ENCODE assay signal across 12 cellular contexts in genomic region chr3:50599716-50600118, GRCh38. TPM values are rescaled to one million over a fixed set of nuclear protein-coding genes. Genes with fewer than 3 reads are reported as not detected.
A peak's percentile ranks its signal among the peaks of the same experiment; 100 is the strongest.
DNase-seq lines count a peak whose midpoint lies in the region; ATAC-seq and TF ChIP-seq lines count a peak whose summit lies in the region.
"Had no signal": no experiment of that assay in that cellular context is flagged by ENCODE, and none has a peak within 500 bp of the region (broad histone marks: within the 10 kb centered on the region; RNA-seq: fewer than 3 reads in every experiment).

No MANE protein-coding gene starts in this region.

- H3F3A ChIP-seq in PC-3 (ENCODE audit: low read length, unreplicated experiment), result no peaks in the 10 kb centered on the region

- no peak overlapping the region for H3K23ac ChIP-seq in neuronal stem cell (ENCODE audit: low read depth, low read length, poor library complexity)

- DNase-seq in AG10803 (ENCODE audit: low read depth), result peak; percentile 15
- no peak for DNase-seq in HL-60 (ENCODE audit: low read depth in 1 of 2, low spot score in 1 of 2)
- no peak for DNase-seq in neuronal stem cell (ENCODE audit: low spot score)
- DNase-seq in PC-3, result no peak
- no peak for DNase-seq in A172 (ENCODE audit: low spot score)
- DNase-seq: activated B cell treated with CpG ODN at 0.5 μM for 24 hours, NCI-H2107, Peyer's patch had no signal

- H3K79me1 ChIP-seq in neuronal stem cell (ENCODE audit: low read depth, low read length), result peaks cover 2% of the 10 kb centered on the region

- H3K9ac ChIP-seq in duodenal mucosa (ENCODE audit: low read depth in 1 of 2, low read length in 2 of 2) (peak overlapping the region in 1 of 2 donors; percentile 27), neuronal stem cell (ENCODE audit: low read depth, low read length, poor library complexity) (no peak overlapping the region), PC-3 (ENCODE audit: low read length) (no peak overlapping the region)

- H3K9me3 ChIP-seq in duodenal mucosa (ENCODE audit: control insufficient read depth in 1 of 2, low read length in 2 of 2) (no peaks in the 10 kb centered on the region), neuronal stem cell (replicated peaks in 1 of 2; ENCODE audit: control insufficient read depth in 2 of 2, insufficient read depth in 1 of 2, low read depth in 1 of 2, low read length in 2 of 2) (no peaks in the 10 kb centered on the region), PC-3 (ENCODE audit: low read length) (no peaks in the 10 kb centered on the region)
- H3K9me3 ChIP-seq: Peyer's patch, prostate gland had no signal

- H2BK15ac ChIP-seq in neuronal stem cell (ENCODE audit: low read length), result peak overlapping the region; percentile 34

- no peak overlapping the region for H3K4me2 ChIP-seq in neuronal stem cell (ENCODE audit: insufficient read depth, low read length, poor library complexity, severe bottlenecking)
- no peak overlapping the region for H3K4me2 ChIP-seq in PC-3 (ENCODE audit: low read length)

- CTCF ChIA-PET in PC-3 (lab: Charles Lee), result no interaction called here

- H3K4me3 ChIP-seq in AG10803 (ENCODE audit: low read length) (no peak overlapping the region), HL-60 (replicated peaks; ENCODE audit: insufficient read depth, low read length) (no peak overlapping the region), duodenal mucosa (ENCODE audit: low read depth in 1 of 2, low read length in 2 of 2) (no peak overlapping the region), neuronal stem cell (ENCODE audit: low read length in 2 of 2) (no peak overlapping the region), PC-3 (ENCODE audit: low read length) (no peak overlapping the region)
- H3K4me3 ChIP-seq: Peyer's patch, prostate gland had no signal

- H3K4me1 ChIP-seq in duodenal mucosa (ENCODE audit: control insufficient read depth in 1 of 2, insufficient read depth in 2 of 2, low read length in 2 of 2), result peaks cover 47 to 51% of the 10 kb centered on the region in 2 donors
- peaks cover 8 to 15% of the 10 kb centered on the region in 2 donors for H3K4me1 ChIP-seq in neuronal stem cell (ENCODE audit: control insufficient read depth in 2 of 2, insufficient read depth in 1 of 2, low read depth in 1 of 2, low read length in 2 of 2)
- H3K4me1 ChIP-seq in PC-3 (ENCODE audit: insufficient read depth, low read length), result peaks cover 27% of the 10 kb centered on the region

- WGBS in neuronal stem cell (ENCODE audit: extremely low coverage in 2 of 2, insufficient read length in 2 of 2, insufficient replicate concordance in 1 of 2), 2 donors, result no CpG with 5 or more reads among the region's 1 CpG

- no peak for TF ChIP-seq CTCF in AG10803 (conservative IDR thresholded peaks at IDR 0.05; ENCODE audit: low read length)
- TF ChIP-seq CTCF in HL-60 (IDR thresholded peaks at IDR 0.05; ENCODE audit: insufficient read depth, low read length), result no peak
- TF ChIP-seq CTCF in PC-3 (conservative IDR thresholded peaks at IDR 0.05; ENCODE audit: low read depth, low read length), result no peak

- H2AK5ac ChIP-seq in neuronal stem cell (ENCODE audit: low read depth, low read length), result peak overlapping the region; percentile 65

- POLR2A ChIA-PET in PC-3 (lab: Charles Lee; ENCODE audit: unreplicated experiment), result no interaction called here

- H4K20me1 ChIP-seq in PC-3 (ENCODE audit: low read length), result no peaks in the 10 kb centered on the region

- intact Hi-C loops in PC-3 (cut with micrococcal nuclease), result no loop called here

- H3K27ac ChIP-seq in HL-60 (replicated peaks), result peak overlapping the region; percentile 94
- peak overlapping the region; percentile 46 for H3K27ac ChIP-seq in duodenal mucosa (ENCODE audit: low read depth, low read length)
- no peak overlapping the region for H3K27ac ChIP-seq in neuronal stem cell (replicated peaks; ENCODE audit: low read length)
- no peak overlapping the region for H3K27ac ChIP-seq in PC-3 (ENCODE audit: low read length)

- no TSS peak for BruUV-seq in PC-3 (replicated peaks; lab: Mats Ljungman, UMichigan)

- H2BK12ac ChIP-seq in neuronal stem cell (ENCODE audit: low read length), result no peak overlapping the region

- H4K8ac ChIP-seq in neuronal stem cell (ENCODE audit: low read depth, low read length), result no peak overlapping the region

- H3K4ac ChIP-seq in neuronal stem cell (ENCODE audit: low read length), result no peak overlapping the region

- H2AFZ ChIP-seq in neuronal stem cell (ENCODE audit: low read length) (no peak overlapping the region), PC-3 (ENCODE audit: low read length) (no peak overlapping the region)

- H3K36me3 ChIP-seq in duodenal mucosa (ENCODE audit: control insufficient read depth in 1 of 2, insufficient read depth in 2 of 2, low read length in 2 of 2) (peaks cover 4 to 6% of the 10 kb centered on the region in 2 donors), neuronal stem cell (replicated peaks in 1 of 2; ENCODE audit: control insufficient read depth in 2 of 2, insufficient read depth in 2 of 2, low read length in 2 of 2) (peaks cover 0 to 4% of the 10 kb centered on the region in 2 donors), PC-3 (ENCODE audit: low read depth, low read length) (no peaks in the 10 kb centered on the region)
- H3K36me3 ChIP-seq: prostate gland had no signal

- peak overlapping the region; percentile 43 for H2BK5ac ChIP-seq in neuronal stem cell (ENCODE audit: low read length)

- H2BK120ac ChIP-seq in neuronal stem cell (ENCODE audit: low read depth, low read length), result no peak overlapping the region

- H3K18ac ChIP-seq in neuronal stem cell (ENCODE audit: low read length), result no peak overlapping the region

- H4K91ac ChIP-seq in neuronal stem cell (ENCODE audit: low read depth, low read length, poor library complexity), result no peak overlapping the region

- no peaks in the 10 kb centered on the region for H3K9me2 ChIP-seq in PC-3 (replicated peaks; ENCODE audit: low read length)

- H3K79me2 ChIP-seq in PC-3 (ENCODE audit: low read length), result no peaks in the 10 kb centered on the region

- H3K14ac ChIP-seq in neuronal stem cell (ENCODE audit: low read length), result no peak overlapping the region

- H3K27me3 ChIP-seq in HL-60 (ENCODE audit: insufficient read depth, poor library complexity, severe bottlenecking) (no peaks in the 10 kb centered on the region), duodenal mucosa (ENCODE audit: control insufficient read depth in 1 of 2, insufficient read depth in 2 of 2, low read length in 2 of 2) (no peaks in the 10 kb centered on the region), neuronal stem cell (ENCODE audit: control insufficient read depth in 3 of 3, insufficient read depth in 3 of 3, low read depth in 1 of 3, low read length in 3 of 3) (no peaks in the 10 kb centered on the region), PC-3 (ENCODE audit: low read length) (no peaks in the 10 kb centered on the region)
- H3K27me3 ChIP-seq: Peyer's patch had no signal

- ATAC-seq in HG02798 (IDR thresholded peaks at IDR 0.05; ENCODE audit: poor library complexity, unreplicated experiment), result no peak
- ATAC-seq in GM18867 (IDR thresholded peaks at IDR 0.05; ENCODE audit: unreplicated experiment), result no peak
- ATAC-seq in PC-3, result no peak

RNA-seq across cellular contexts. Expression of gene CISH, which starts 11.9 kb away (rescaled TPM):
- 2.1 TPM for polyA plus RNA-seq in neuronal stem cell (2013, experiment 1 of 2)
- polyA plus RNA-seq in neuronal stem cell (2013, experiment 2 of 2), result 2.1 TPM
- total RNA-seq in PC-3 (2014; rRNA removed), result 1.6 and 2.3 TPM in 2 replicates
- 1.1 and 2.3 TPM in 2 replicates for total RNA-seq in A172 (2014; rRNA removed; shearing (Covaris generic))

RNA-seq across cellular contexts. Expression of gene MAPKAPK3, which starts 17.2 kb away (rescaled TPM):
- polyA plus RNA-seq in neuronal stem cell (2013, experiment 1 of 2), result 90.3 TPM
- 89.0 TPM for polyA plus RNA-seq in neuronal stem cell (2013, experiment 2 of 2)
- total RNA-seq in PC-3 (2014; rRNA removed), result 142 and 174 TPM in 2 replicates
- total RNA-seq in A172 (2014; rRNA removed; shearing (Covaris generic)), result 78.1 and 84.0 TPM in 2 replicates

RNA-seq across cellular contexts. Expression of gene HEMK1, which starts 30.4 kb away (rescaled TPM):
- polyA plus RNA-seq in neuronal stem cell (2013, experiment 1 of 2), result 15.5 TPM
- polyA plus RNA-seq in neuronal stem cell (2013, experiment 2 of 2), result 15.1 TPM
- 20.3 and 22.2 TPM in 2 replicates for total RNA-seq in PC-3 (2014; rRNA removed)
- total RNA-seq in A172 (2014; rRNA removed; shearing (Covaris generic)), result 15.3 and 18.1 TPM in 2 replicates

RNA-seq across cellular contexts. Expression of gene C3orf18, which starts 32.2 kb away (rescaled TPM):
- polyA plus RNA-seq in neuronal stem cell (2013, experiment 1 of 2), result 9.9 TPM
- polyA plus RNA-seq in neuronal stem cell (2013, experiment 2 of 2), result 9.3 TPM
- total RNA-seq in PC-3 (2014; rRNA removed), result 31.2 and 33.9 TPM in 2 replicates
- total RNA-seq in A172 (2014; rRNA removed; shearing (Covaris generic)), result 0.43 TPM in 1 of 2 replicates, not detected in the other

Comparison
In these comparisons a context has a peak if more than half of its experiments do, and no peak if none do; other contexts are left out.
1. H3K27ac ChIP-seq: peak in HL-60 (single experiment) and duodenal mucosa (single experiment); none in neuronal stem cell (single experiment) and PC-3 (single experiment).